1 cellular context compared by ENCODE assay signal in the genomic region with DNA sequence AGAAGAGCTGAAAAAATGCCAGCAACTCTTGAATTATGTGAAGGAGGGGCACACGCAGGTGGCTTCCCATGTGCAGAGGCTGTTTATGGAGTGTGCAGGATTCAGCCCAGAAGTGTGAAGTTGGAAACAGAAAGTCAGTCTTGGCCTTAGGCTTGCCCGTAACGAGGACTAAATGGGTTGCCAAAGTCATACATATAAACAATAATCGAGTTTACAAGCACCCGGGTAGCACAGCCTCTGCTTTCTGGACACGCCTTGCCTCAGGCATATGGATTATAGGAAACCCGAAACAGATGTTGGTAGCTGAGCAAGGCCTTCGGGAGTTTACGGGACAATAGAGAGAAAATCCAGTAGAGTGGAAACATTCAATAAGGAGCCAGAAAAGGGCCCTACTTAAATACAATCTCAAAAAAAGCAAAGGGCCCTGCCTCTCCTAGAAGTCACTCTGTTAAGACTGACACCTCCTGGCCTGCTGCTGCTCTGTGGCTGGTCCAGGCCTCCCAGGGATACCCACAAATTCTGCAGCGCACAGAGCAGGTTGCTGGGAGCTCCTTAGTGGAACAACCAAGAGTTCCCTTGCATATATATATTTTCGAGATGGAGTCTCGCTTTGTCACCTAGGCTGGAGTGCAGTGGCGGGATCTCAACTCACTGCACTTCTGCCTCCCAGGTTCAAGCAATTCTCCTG.
TF ChIP-seq lines count a peak whose summit lies in the region.

No MANE protein-coding gene starts in this region.

TF ChIP-seq in GM23338, 12 proteins besides CTCF, POLR2A, EP300 and RAD21 (continued from another document):
- TF ChIP-seq, protein P1, sequence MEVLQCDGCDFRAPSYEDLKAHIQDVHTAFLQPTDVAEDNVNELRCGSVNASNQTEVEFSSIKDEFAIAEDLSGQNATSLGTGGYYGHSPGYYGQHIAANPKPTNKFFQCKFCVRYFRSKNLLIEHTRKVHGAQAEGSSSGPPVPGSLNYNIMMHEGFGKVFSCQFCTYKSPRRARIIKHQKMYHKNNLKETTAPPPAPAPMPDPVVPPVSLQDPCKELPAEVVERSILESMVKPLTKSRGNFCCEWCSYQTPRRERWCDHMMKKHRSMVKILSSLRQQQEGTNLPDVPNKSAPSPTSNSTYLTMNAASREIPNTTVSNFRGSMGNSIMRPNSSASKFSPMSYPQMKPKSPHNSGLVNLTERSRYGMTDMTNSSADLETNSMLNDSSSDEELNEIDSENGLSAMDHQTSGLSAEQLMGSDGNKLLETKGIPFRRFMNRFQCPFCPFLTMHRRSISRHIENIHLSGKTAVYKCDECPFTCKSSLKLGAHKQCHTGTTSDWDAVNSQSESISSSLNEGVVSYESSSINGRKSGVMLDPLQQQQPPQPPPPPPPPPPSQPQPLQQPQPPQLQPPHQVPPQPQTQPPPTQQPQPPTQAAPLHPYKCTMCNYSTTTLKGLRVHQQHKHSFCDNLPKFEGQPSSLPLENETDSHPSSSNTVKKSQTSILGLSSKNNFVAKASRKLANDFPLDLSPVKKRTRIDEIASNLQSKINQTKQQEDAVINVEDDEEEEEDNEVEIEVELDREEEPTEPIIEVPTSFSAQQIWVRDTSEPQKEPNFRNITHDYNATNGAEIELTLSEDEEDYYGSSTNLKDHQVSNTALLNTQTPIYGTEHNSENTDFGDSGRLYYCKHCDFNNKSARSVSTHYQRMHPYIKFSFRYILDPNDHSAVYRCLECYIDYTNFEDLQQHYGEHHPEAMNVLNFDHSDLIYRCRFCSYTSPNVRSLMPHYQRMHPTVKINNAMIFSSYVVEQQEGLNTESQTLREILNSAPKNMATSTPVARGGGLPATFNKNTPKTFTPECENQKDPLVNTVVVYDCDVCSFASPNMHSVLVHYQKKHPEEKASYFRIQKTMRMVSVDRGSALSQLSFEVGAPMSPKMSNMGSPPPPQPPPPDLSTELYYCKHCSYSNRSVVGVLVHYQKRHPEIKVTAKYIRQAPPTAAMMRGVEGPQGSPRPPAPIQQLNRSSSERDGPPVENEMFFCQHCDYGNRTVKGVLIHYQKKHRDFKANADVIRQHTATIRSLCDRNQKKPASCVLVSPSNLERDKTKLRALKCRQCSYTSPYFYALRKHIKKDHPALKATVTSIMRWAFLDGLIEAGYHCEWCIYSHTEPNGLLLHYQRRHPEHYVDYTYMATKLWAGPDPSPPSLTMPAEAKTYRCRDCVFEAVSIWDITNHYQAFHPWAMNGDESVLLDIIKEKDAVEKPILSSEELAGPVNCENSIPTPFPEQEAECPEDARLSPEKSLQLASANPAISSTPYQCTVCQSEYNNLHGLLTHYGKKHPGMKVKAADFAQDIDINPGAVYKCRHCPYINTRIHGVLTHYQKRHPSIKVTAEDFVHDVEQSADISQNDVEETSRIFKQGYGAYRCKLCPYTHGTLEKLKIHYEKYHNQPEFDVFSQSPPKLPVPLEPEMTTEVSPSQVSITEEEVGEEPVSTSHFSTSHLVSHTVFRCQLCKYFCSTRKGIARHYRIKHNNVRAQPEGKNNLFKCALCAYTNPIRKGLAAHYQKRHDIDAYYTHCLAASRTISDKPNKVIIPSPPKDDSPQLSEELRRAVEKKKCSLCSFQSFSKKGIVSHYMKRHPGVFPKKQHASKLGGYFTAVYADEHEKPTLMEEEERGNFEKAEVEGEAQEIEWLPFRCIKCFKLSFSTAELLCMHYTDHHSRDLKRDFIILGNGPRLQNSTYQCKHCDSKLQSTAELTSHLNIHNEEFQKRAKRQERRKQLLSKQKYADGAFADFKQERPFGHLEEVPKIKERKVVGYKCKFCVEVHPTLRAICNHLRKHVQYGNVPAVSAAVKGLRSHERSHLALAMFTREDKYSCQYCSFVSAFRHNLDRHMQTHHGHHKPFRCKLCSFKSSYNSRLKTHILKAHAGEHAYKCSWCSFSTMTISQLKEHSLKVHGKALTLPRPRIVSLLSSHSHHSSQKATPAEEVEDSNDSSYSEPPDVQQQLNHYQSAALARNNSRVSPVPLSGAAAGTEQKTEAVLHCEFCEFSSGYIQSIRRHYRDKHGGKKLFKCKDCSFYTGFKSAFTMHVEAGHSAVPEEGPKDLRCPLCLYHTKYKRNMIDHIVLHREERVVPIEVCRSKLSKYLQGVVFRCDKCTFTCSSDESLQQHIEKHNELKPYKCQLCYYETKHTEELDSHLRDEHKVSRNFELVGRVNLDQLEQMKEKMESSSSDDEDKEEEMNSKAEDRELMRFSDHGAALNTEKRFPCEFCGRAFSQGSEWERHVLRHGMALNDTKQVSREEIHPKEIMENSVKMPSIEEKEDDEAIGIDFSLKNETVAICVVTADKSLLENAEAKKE (CRISPR knock-in tag; IDR thresholded peaks at IDR 0.05): no peak
- no peak for TF ChIP-seq STAT1 (IDR thresholded peaks at IDR 0.05; ENCODE audit: unreplicated experiment)
